19 cellular contexts compared by ENCODE assay signal in genomic region chr7:139994356-139994755, GRCh38.
"Had no signal": no experiment of that assay in that cellular context is flagged by ENCODE, and none has a peak within 500 bp of the region (broad histone marks: within the 10 kb centered on the region; RNA-seq: fewer than 3 reads in every experiment).

No MANE protein-coding gene starts in this region.

- ATAC-seq: activated CD4-positive, CD25-positive, alpha-beta regulatory T cell treated with anti-CD3 and anti-CD28 coated beads, Interleukin-2, amount 50 U/mL, for 24 hours; activated naive CD8-positive, alpha-beta T cell treated with anti-CD3 and anti-CD28 coated beads, Interleukin-2, amount 50 U/mL, for 24 hours; body of pancreas; gastrocnemius medialis; lower lobe of right lung; sciatic nerve; SK-N-SH treated with all-trans-retinoic acid at 6 μM for 48 hours; stimulated activated naive B cell treated with anti-CD40 and anti-IgM and Interleukin-4, amounts not matched to agents 10 μg/mL and 1 μg/mL and 100 μg/mL, for 72 hours; upper lobe of right lung had no signal

- DNase-seq: activated CD4-positive, alpha-beta memory T cell treated with anti-CD3 and anti-CD28 coated beads, Interleukin-2, amount 10 ng/mL, durations not matched to agents 7 days and 5 days; activated CD4-positive, alpha-beta T cell treated with anti-CD3 and anti-CD28 coated beads, Interleukin-2, amount 10 ng/mL, durations not matched to agents 24 days and 14 days; activated effector memory CD4-positive, alpha-beta T cell treated with anti-CD3 and anti-CD28 coated beads, Interleukin-2, amount 50 U/mL, for 16 hours; activated naive CD4-positive, alpha-beta T cell treated with anti-CD3 and anti-CD28 coated beads, Interleukin-2, amount 50 U/mL, for 16 hours; activated naive CD8-positive, alpha-beta T cell treated with anti-CD3 and anti-CD28 coated beads, Interleukin-2, amount 50 U/mL, for 24 hours; body of pancreas; colonic mucosa; esophagus squamous epithelium; gastrocnemius medialis; lower lobe of right lung; nephron progenitor cell; stimulated activated CD4-positive, alpha-beta T cell treated with anti-CD3 and anti-CD28 coated beads, Interleukin-2, amount 100 ng/mL, for 48 hours; stimulated activated CD8-positive, alpha-beta memory T cell treated with anti-CD3 and anti-CD28 coated beads, Interleukin-4, amount 100 ng/mL, for 48 hours; stimulated activated naive B cell treated with anti-CD40 and anti-IgM and Interleukin-4, amounts not matched to agents 10 μg/mL and 1 μg/mL and 100 μg/mL, for 72 hours; upper lobe of right lung had no signal

- H3K4me2 ChIP-seq: smooth muscle cell had no signal

- H3K36me3 ChIP-seq: colonic mucosa, esophagus squamous epithelium, gastrocnemius medialis, lower lobe of right lung, upper lobe of right lung had no signal

- H3K4me1 ChIP-seq: body of pancreas, colonic mucosa, gastrocnemius medialis, upper lobe of right lung had no signal

- H3K27me3 ChIP-seq: body of pancreas, colonic mucosa, esophagus squamous epithelium, gastrocnemius medialis, upper lobe of right lung had no signal

- H3K9me3 ChIP-seq: body of pancreas, colonic mucosa, esophagus squamous epithelium, gastrocnemius medialis, lower lobe of right lung, upper lobe of right lung had no signal

- H3K27ac ChIP-seq: body of pancreas, colonic mucosa, esophagus squamous epithelium, gastrocnemius medialis, lower lobe of right lung, upper lobe of right lung had no signal

- H3K4me3 ChIP-seq: body of pancreas, colonic mucosa, esophagus squamous epithelium, gastrocnemius medialis, lower lobe of right lung, smooth muscle cell, upper lobe of right lung had no signal
